23 cellular contexts compared by ENCODE assay signal in the genomic region with DNA sequence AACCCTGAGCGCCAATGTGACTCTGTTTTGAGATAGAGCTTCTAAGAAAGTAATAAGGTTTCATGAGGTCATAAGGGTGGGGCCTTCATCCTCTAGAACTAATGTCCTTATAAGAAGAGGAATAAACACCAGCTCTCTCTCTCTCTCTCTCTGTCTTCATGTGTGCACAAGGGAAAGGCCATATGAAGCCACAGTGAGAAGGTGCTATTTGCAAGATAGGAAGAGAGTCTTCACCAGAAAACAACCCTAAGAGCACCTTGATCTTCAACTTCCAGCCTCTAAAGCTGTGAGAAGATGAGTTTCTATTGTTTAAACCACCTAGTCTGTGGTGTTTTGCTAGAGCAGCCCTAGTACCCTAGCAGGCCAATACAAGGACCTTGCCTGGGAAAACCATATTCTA. TPM values are rescaled to one million over a fixed set of nuclear protein-coding genes. Genes with fewer than 3 reads are reported as not detected.
DNase-seq lines count a peak whose midpoint lies in the region; ATAC-seq, FAIRE-seq and TF ChIP-seq lines count a peak whose summit lies in the region.
"Had no signal": no experiment of that assay in that cellular context is flagged by ENCODE, and none has a peak within 500 bp of the region (broad histone marks: within the 10 kb centered on the region; RNA-seq: fewer than 3 reads in every experiment).

No MANE protein-coding gene starts in this region.

- peaks cover 0 to 4% of the 10 kb centered on the region in 2 experiments; a peak in 1 of 4 replicates for H3K36me3 ChIP-seq in GM12878 (ENCODE audit: control insufficient read depth in 2 of 2, insufficient read depth in 2 of 2, low read length in 1 of 2)
- H3K36me3 ChIP-seq: esophagus muscularis mucosa, left ventricle myocardium inferior, neural progenitor cell, uterus had no signal

- DNase-seq in activated T-cell treated with anti-CD3 and anti-CD28 coated beads, Interleukin-2, amount 50 U/mL, for 24 hours: no peak
- DNase-seq in activated T-cell treated with anti-CD3 and anti-CD28 coated beads, Interleukin-2, amount 50 U/mL, for 48 hours: no peak
- no peak for DNase-seq in GM12878 (ENCODE audit: low read depth, low spot score)
- DNase-seq in stimulated activated naive CD8-positive, alpha-beta T cell treated with anti-CD3 and anti-CD28 coated beads, Interleukin-15, Interleukin-2, amounts not matched to agents 100 U/mL and 50 U/mL, for 24 hours: no peak
- no peak for DNase-seq in EL
- no peak for DNase-seq in SK-N-DZ (ENCODE audit: low spot score)
- DNase-seq in cerebellum (ENCODE audit: low spot score): no peak
- DNase-seq: ACHN; activated CD8-positive, alpha-beta memory T cell treated with anti-CD3 and anti-CD28 coated beads, Interleukin-2, amount 50 U/mL, for 4 hours; hippocampal formation; IMR-90; left ventricle myocardium inferior; NCI-H146; NCI-H2171 treated with DMSO at 0.1 percent for 48 hours; uterus had no signal

- H3K4me1 Mint-ChIP-seq in activated T-cell treated with anti-CD3 and anti-CD28 coated beads, Interleukin-2, amount 50 U/mL, for 24 hours (ENCODE audit: low read depth): peaks cover 96% of the 10 kb centered on the region
- peaks cover 84% of the 10 kb centered on the region for H3K4me1 Mint-ChIP-seq in T-helper 1 cell treated with Interleukin-12 subunit alpha and Interleukin-12 subunit beta and Interleukin-4 antibody, amounts not matched to agents 30 μg/mL and 1 μg/mL, for 36 hours (ENCODE audit: low read depth)

- intact Hi-C loops in GM12878 (cut with micrococcal nuclease; ENCODE audit: unreplicated experiment): no loop called here

- H3K4me3 Mint-ChIP-seq in activated T-cell treated with anti-CD3 and anti-CD28 coated beads, Interleukin-2, amount 50 U/mL, for 24 hours: no peak overlapping the region
- peak overlapping the region; percentile 5 for H3K4me3 Mint-ChIP-seq in T-helper 1 cell treated with Interleukin-12 subunit alpha and Interleukin-12 subunit beta and Interleukin-4 antibody, amounts not matched to agents 30 μg/mL and 1 μg/mL, for 36 hours
- H3K4me3 Mint-ChIP-seq: mesothelial cell of epicardium, neural progenitor cell had no signal

- SMC1A ChIA-PET in GM12878 (lab: Charles Lee; ENCODE audit: uncharacterized antibody, unreplicated experiment): interaction anchor here (0.6 to 1.7 kb wide), 8 partner anchors 12 to 288 kb away, joined by 3 to 6 read pairs (median 4); no protein-coding TSS in a partner anchor

- BruUV-seq in GM12878 (replicated peaks; lab: Mats Ljungman, UMichigan): no TSS peak

- peaks cover 21% of the 10 kb centered on the region for H3K4me1 ChIP-seq in GM12878 (ENCODE audit: control insufficient read depth, insufficient read depth, low read length)
- H3K4me1 ChIP-seq: left ventricle myocardium inferior, uterus had no signal

- CTCF ChIA-PET in GM12878 (lab: Yijun Ruan, JAX): interaction anchor here (1.1 to 2.0 kb wide), 2 partner anchors 8 to 13 kb away, joined by 3 to 5 read pairs; no protein-coding TSS in a partner anchor

- in situ Hi-C loops in GM12878 (cut with MboI): no loop called here

- no peak for TF ChIP-seq EP300 in GM12878 (IDR thresholded peaks at IDR 0.05; ENCODE audit: borderline replicate concordance in 1 of 2, control insufficient read depth in 1 of 2, low read depth in 2 of 2, low read length in 2 of 2)

- ATAC-seq in GM12878: no peak
- peak; percentile 26 for ATAC-seq in stimulated activated naive CD8-positive, alpha-beta T cell treated with anti-CD3 and anti-CD28 coated beads, Interleukin-15, Interleukin-2, amounts not matched to agents 100 U/mL and 50 U/mL, for 24 hours
- ATAC-seq: activated CD4-positive, CD25-positive, alpha-beta regulatory T cell treated with anti-CD3 and anti-CD28 coated beads, Interleukin-2, amount 50 U/mL, for 24 hours had no signal

- 95% methylated on average over 1 of the region's 1 CpG for WGBS in GM12878 (ENCODE audit: insufficient coverage, insufficient replicate concordance, low lambda C conversion rate, missing lambda C conversion rate)

- peak overlapping the region; percentile 73 for H3K27ac Mint-ChIP-seq in activated T-cell treated with anti-CD3 and anti-CD28 coated beads, Interleukin-2, amount 50 U/mL, for 24 hours
- peak overlapping the region; percentile 80 for H3K27ac Mint-ChIP-seq in T-helper 1 cell treated with Interleukin-12 subunit alpha and Interleukin-12 subunit beta and Interleukin-4 antibody, amounts not matched to agents 30 μg/mL and 1 μg/mL, for 36 hours
- H3K27ac Mint-ChIP-seq: mesothelial cell of epicardium, neural progenitor cell had no signal

- FAIRE-seq in GM12878 (lab: Jason Lieb, UNC): peak; percentile 75
- FAIRE-seq: frontal cortex, H54 had no signal

- POLR2A ChIA-PET in GM12878 (lab: Charles Lee): no interaction called here

- no peaks in the 10 kb centered on the region for H3K27me3 ChIP-seq in GM12878 (replicated peaks in 1 of 2; ENCODE audit: control insufficient read depth in 2 of 2, insufficient read depth in 2 of 2, low read length in 1 of 2)
- H3K27me3 ChIP-seq: BLaER1 treated with 17β-estradiol and CSF1 and Interleukin-3, amounts not matched to agents 10 nM and 100 nM; esophagus muscularis mucosa; neural progenitor cell; uterus had no signal

- H2AFZ ChIP-seq in GM12878 (ENCODE audit: control insufficient read depth, low read depth, low read length): no peak overlapping the region
- H2AFZ ChIP-seq: neural progenitor cell had no signal

- no peaks in the 10 kb centered on the region for H4K20me1 ChIP-seq in GM12878 (ENCODE audit: control insufficient read depth, insufficient read depth)

- TF ChIP-seq POLR2A in GM12878 (IDR thresholded peaks at IDR 0.05; ENCODE audit: low read depth, low read length): no peak

- TF ChIP-seq CTCF in GM12878 (IDR thresholded peaks at IDR 0.05 in 2 of 3, conservative IDR thresholded peaks at IDR 0.05 in 1 of 3; ENCODE audit: control insufficient read depth in 2 of 3, extremely low read depth in 1 of 3, insufficient read depth in 1 of 3, low read depth in 3 of 3, low read length in 3 of 3): no peak

- no peak overlapping the region for H3K4me2 ChIP-seq in GM12878 (ENCODE audit: control insufficient read depth, insufficient read depth)
- H3K4me2 ChIP-seq: BLaER1 treated with 17β-estradiol and CSF1 and Interleukin-3, amounts not matched to agents 10 nM and 100 nM; neural progenitor cell had no signal

- H3K36me3 Mint-ChIP-seq in activated T-cell treated with anti-CD3 and anti-CD28 coated beads, Interleukin-2, amount 50 U/mL, for 24 hours (ENCODE audit: low read depth): peaks cover 53% of the 10 kb centered on the region
- H3K36me3 Mint-ChIP-seq in T-helper 1 cell treated with Interleukin-12 subunit alpha and Interleukin-12 subunit beta and Interleukin-4 antibody, amounts not matched to agents 30 μg/mL and 1 μg/mL, for 36 hours (ENCODE audit: low read depth): peaks cover 51% of the 10 kb centered on the region
- H3K36me3 Mint-ChIP-seq: mesothelial cell of epicardium, neural progenitor cell had no signal

- no peaks in the 10 kb centered on the region; the same call in 2 of the 3 replicates for H3K9me3 ChIP-seq in GM12878 (replicated peaks; ENCODE audit: control insufficient read depth, insufficient read depth, low read length)
- H3K9me3 ChIP-seq: esophagus muscularis mucosa, left ventricle myocardium inferior, uterus had no signal

- peaks cover 15% of the 10 kb centered on the region for H3K79me2 ChIP-seq in GM12878 (ENCODE audit: control insufficient read depth, insufficient read depth, low read length)

- H3K9ac ChIP-seq in GM12878 (ENCODE audit: control insufficient read depth, insufficient read depth, low read length): no peak overlapping the region
- H3K9ac ChIP-seq: BLaER1 treated with 17β-estradiol and CSF1 and Interleukin-3, amounts not matched to agents 10 nM and 100 nM; neural progenitor cell had no signal

- RAD21 ChIA-PET in GM12878 (lab: Charles Lee; ENCODE audit: unreplicated experiment): interaction anchor here (0.6 to 1.3 kb wide), 2 partner anchors 28 to 59 kb away, joined by 3 to 4 read pairs; no protein-coding TSS in a partner anchor

- no peak overlapping the region for H3K27ac ChIP-seq in GM12878 (ENCODE audit: control insufficient read depth, insufficient read depth)
- H3K27ac ChIP-seq: BLaER1 treated with 17β-estradiol and CSF1 and Interleukin-3, amounts not matched to agents 10 nM and 100 nM; esophagus muscularis mucosa; left ventricle myocardium inferior; neural progenitor cell; uterus had no signal

- H3K9me3 Mint-ChIP-seq in activated T-cell treated with anti-CD3 and anti-CD28 coated beads, Interleukin-2, amount 50 U/mL, for 24 hours: no peaks in the 10 kb centered on the region
- no peaks in the 10 kb centered on the region for H3K9me3 Mint-ChIP-seq in T-helper 1 cell treated with Interleukin-12 subunit alpha and Interleukin-12 subunit beta and Interleukin-4 antibody, amounts not matched to agents 30 μg/mL and 1 μg/mL, for 36 hours
- H3K9me3 Mint-ChIP-seq: mesothelial cell of epicardium, neural progenitor cell had no signal

- no peak for TF ChIP-seq RAD21 in GM12878 (IDR thresholded peaks at IDR 0.05; ENCODE audit: insufficient read depth, low read depth, low read length)

- H3K27me3 Mint-ChIP-seq in activated T-cell treated with anti-CD3 and anti-CD28 coated beads, Interleukin-2, amount 50 U/mL, for 24 hours: no peaks in the 10 kb centered on the region
- no peaks in the 10 kb centered on the region for H3K27me3 Mint-ChIP-seq in T-helper 1 cell treated with Interleukin-12 subunit alpha and Interleukin-12 subunit beta and Interleukin-4 antibody, amounts not matched to agents 30 μg/mL and 1 μg/mL, for 36 hours (ENCODE audit: low read depth)

- H3K4me3 ChIP-seq in GM12878: no peak overlapping the region
- H3K4me3 ChIP-seq: BLaER1 treated with 17β-estradiol and CSF1 and Interleukin-3, amounts not matched to agents 10 nM and 100 nM; esophagus muscularis mucosa; left ventricle myocardium inferior; neural progenitor cell; uterus had no signal

RNA-seq across cellular contexts. Expression of gene DOCK10, which starts 55.8 kb away (rescaled TPM):
- 386 and 419 TPM in 2 replicates for total RNA-seq in GM12878 (2013; cell fraction: nucleolus; rRNA removed)
- total RNA-seq in GM12878 (2014; rRNA removed) (91.7 and 97.4 TPM in 2 replicates), GM12878 (2014; rRNA removed; fragmentation: Illumina TruSeq; extraction: Trizol) (104 and 105 TPM in 2 replicates), GM12878 (2021) (81.5 and 90.8 TPM in 2 replicates), cerebellum (53.0 TPM)
- polyA plus RNA-seq in GM12878 (2011; ENCODE audit: low read depth): 21.0 TPM
- polyA plus RNA-seq in GM12878 (2011; rRNA removed) (120 and 130 TPM in 2 replicates), GM12878 (2014; fragmentation: Illumina TruSeq; extraction: Trizol) (81.5 and 109 TPM in 2 replicates), GM12878 (2014; fragmentation: Nextera tagmentation; extraction: Ambion mirVana) (10 to 100 TPM; 16.9 to 17.8 TPM), GM12878 (2014; rRNA removed) (73.2 and 80.1 TPM in 2 replicates), GM12878 (2016; fragmentation: Nextera tagmentation; extraction: Ambion mirVana) (10 to 100 TPM; 31.0 to 37.5 TPM)
- polyA plus RNA-seq in GM12878 (2011; cell fraction: cytosol; rRNA removed): 58.3 and 79.4 TPM in 2 replicates
- polyA plus RNA-seq in GM12878 (2011; cell fraction: nucleus; rRNA removed): 189 and 242 TPM in 2 replicates
- 32.8 and 44.7 TPM in 2 replicates for polyA plus RNA-seq in GM12878 (2012)
- 237 and 253 TPM in 2 replicates for polyA minus RNA-seq in GM12878 (2011; rRNA and poly(A)+ RNA removed)
- polyA minus RNA-seq in GM12878 (2011; cell fraction: cytosol; rRNA and poly(A)+ RNA removed): 44.0 and 57.5 TPM in 2 replicates
- polyA minus RNA-seq in GM12878 (2011; cell fraction: nucleus; rRNA and poly(A)+ RNA removed): 159 and 286 TPM in 2 replicates
- 7.9 and 11.6 TPM in 2 replicates for polyA plus RNA-seq in SK-N-DZ (2014; cell fraction: cytosol; rRNA removed)
- polyA plus RNA-seq in SK-N-DZ (2014; cell fraction: nucleus; rRNA removed): 5.7 and 8.7 TPM in 2 replicates
